27 cellular contexts compared by ENCODE assay signal in the genomic region with DNA sequence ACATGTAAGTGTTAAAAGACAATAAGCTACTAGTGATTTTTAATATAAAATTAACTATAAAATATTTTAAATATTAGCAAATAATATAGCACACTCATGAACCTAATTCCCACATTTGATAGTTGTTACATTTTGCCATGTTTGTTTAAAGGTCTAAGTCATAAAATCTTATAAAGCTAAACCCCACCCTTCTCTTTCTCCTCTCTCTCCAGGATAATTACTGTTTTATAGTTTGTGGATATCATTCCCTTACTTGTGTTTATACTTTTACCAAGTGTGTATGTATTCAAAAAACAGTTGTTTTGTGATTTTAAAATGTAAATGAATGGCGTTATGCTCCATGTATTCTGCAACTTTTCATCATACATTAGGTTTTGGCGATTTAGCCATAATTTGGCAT. TPM values are rescaled to one million over a fixed set of nuclear protein-coding genes. Genes with fewer than 3 reads are reported as not detected.
DNase-seq lines count a peak whose midpoint lies in the region; ATAC-seq, FAIRE-seq and TF ChIP-seq lines count a peak whose summit lies in the region.
"Had no signal": no experiment of that assay in that cellular context is flagged by ENCODE, and none has a peak within 500 bp of the region (broad histone marks: within the 10 kb centered on the region; RNA-seq: fewer than 3 reads in every experiment).

No MANE protein-coding gene starts in this region.

- H3K36me3 Mint-ChIP-seq in activated naive CD4-positive, alpha-beta T cell treated with anti-CD3 and anti-CD28 coated beads for 36 hours (ENCODE audit: low read depth) = peaks cover 10% of the 10 kb centered on the region

- H3K4me3 Mint-ChIP-seq in activated naive CD4-positive, alpha-beta T cell treated with anti-CD3 and anti-CD28 coated beads for 36 hours = no peak overlapping the region
- H3K4me3 Mint-ChIP-seq: CD14-positive monocyte; CD4-positive, CD25-positive, alpha-beta regulatory T cell; CD8-positive, alpha-beta memory T cell had no signal

- intact Hi-C loops in left colon (cut with DNase I, micrococcal nuclease) (no loop called here), pancreas (cut with DNase I) (no loop called here)
- intact Hi-C loops in activated naive CD4-positive, alpha-beta T cell treated with anti-CD3 and anti-CD28 coated beads for 36 hours (cut with micrococcal nuclease) = loop anchor here (5.0 kb wide), 1 partner anchor 138 kb away; no protein-coding TSS in a partner anchor

- H3K27me3 ChIP-seq in pancreas = no peaks in the 10 kb centered on the region
- H3K27me3 ChIP-seq: BE2C, BLaER1 had no signal

- H3K9me3 ChIP-seq in pancreas = no peaks in the 10 kb centered on the region
- H3K9me3 ChIP-seq: BE2C, BLaER1 had no signal

- FAIRE-seq in colon (lab: Jason Lieb, UNC) (peak; percentile 68), pancreas (lab: Jason Lieb, UNC) (peak; percentile 45)
- FAIRE-seq: A204.1, GM12878, GM12892 had no signal

- H3K4me1 ChIP-seq in pancreas = no peaks in the 10 kb centered on the region
- H3K4me1 ChIP-seq: BE2C had no signal

- CTCF ChIA-PET in activated naive CD4-positive, alpha-beta T cell treated with anti-CD3 and anti-CD28 coated beads for 36 hours (lab: Charles Lee) = no interaction called here

- H3K27ac Mint-ChIP-seq in activated naive CD4-positive, alpha-beta T cell treated with anti-CD3 and anti-CD28 coated beads for 36 hours = no peak overlapping the region
- H3K27ac Mint-ChIP-seq: CD4-positive, CD25-positive, alpha-beta regulatory T cell had no signal

- H3K36me3 ChIP-seq in pancreas = no peaks in the 10 kb centered on the region
- H3K36me3 ChIP-seq: BE2C had no signal

- peaks cover 28% of the 10 kb centered on the region for H3K4me1 Mint-ChIP-seq in activated naive CD4-positive, alpha-beta T cell treated with anti-CD3 and anti-CD28 coated beads for 36 hours (ENCODE audit: low read depth)

- no peaks in the 10 kb centered on the region for H3K27me3 Mint-ChIP-seq in activated naive CD4-positive, alpha-beta T cell treated with anti-CD3 and anti-CD28 coated beads for 36 hours (ENCODE audit: low read depth)
- H3K27me3 Mint-ChIP-seq: CD4-positive, alpha-beta memory T cell; CD4-positive, CD25-positive, alpha-beta regulatory T cell had no signal

- no peak for DNase-seq in left colon
- no peak for DNase-seq in pancreas
- DNase-seq in islet precursor cell = no peak
- DNase-seq in activated naive CD4-positive, alpha-beta T cell treated with anti-CD3 and anti-CD28 coated beads for 36 hours = no peak
- DNase-seq: 8988T; ACHN; BE2C; C1 segment of cervical spinal cord; CD4-positive, alpha-beta memory T cell; CD4-positive, CD25-positive, alpha-beta regulatory T cell; CD8-positive, alpha-beta memory T cell; COR-L47; DMS 273 treated with DMSO at 0.1 percent for 48 hours; DMS153; DMS53; DMS79; DND-41; EL; GDM1 had no signal

- no peak overlapping the region for H3K4me3 ChIP-seq in pancreas
- H3K4me3 ChIP-seq: BLaER1, GM12878 had no signal

- peaks cover 1% of the 10 kb centered on the region for H3K9me3 Mint-ChIP-seq in activated naive CD4-positive, alpha-beta T cell treated with anti-CD3 and anti-CD28 coated beads for 36 hours
- H3K9me3 Mint-ChIP-seq: CD14-positive monocyte; CD4-positive, alpha-beta memory T cell; CD4-positive, CD25-positive, alpha-beta regulatory T cell had no signal

- H3K27ac ChIP-seq in pancreas = no peak overlapping the region
- H3K27ac ChIP-seq: BLaER1 had no signal

- WGBS in pancreas, 2 donors = 90 to 94% methylated on average over 2 of the region's 2 CpGs

- ATAC-seq in left colon = peak; percentile 74
- no peak for ATAC-seq in pancreas
- no peak for ATAC-seq in HG03280 (IDR thresholded peaks at IDR 0.05; ENCODE audit: unreplicated experiment)
- no peak for ATAC-seq in HG02840 (IDR thresholded peaks at IDR 0.05; ENCODE audit: low FRiP score, unreplicated experiment)
- ATAC-seq: GM12878 had no signal

- no peak for TF ChIP-seq CTCF in pancreas (IDR thresholded peaks at IDR 0.05)

RNA-seq across cellular contexts. Expression of gene LYRM7, which starts 34.2 kb away (rescaled TPM):
- total RNA-seq in left colon (10 to 100 TPM; 10.8 to 12.3 TPM), pancreas (1 to 10 TPM; 2.3 to 4.8 (median 3.0) TPM)
- 1 to 10 TPM; 2.0 to 3.5 TPM for polyA plus RNA-seq in pancreas
- total RNA-seq in activated naive CD4-positive, alpha-beta T cell treated with anti-CD3 and anti-CD28 coated beads for 36 hours = 10 to 100 TPM; 14.6 to 15.0 TPM

RNA-seq across cellular contexts. Expression of gene HINT1, which starts 39.9 kb away (rescaled TPM):
- total RNA-seq in left colon = 100 to 1,000 TPM; 303 to 318 TPM
- 10 to 100 TPM; 47.9 to 90.4 (median 65.5) TPM for total RNA-seq in pancreas
- polyA plus RNA-seq in pancreas = 100 to 1,000 TPM in 1 of 2 donors, 10 to 100 TPM in 1; 86.0 to 168 TPM
- 100 to 1,000 TPM; 372 to 379 TPM for total RNA-seq in activated naive CD4-positive, alpha-beta T cell treated with anti-CD3 and anti-CD28 coated beads for 36 hours

RNA-seq across cellular contexts. Expression of gene CDC42SE2, which starts 58.9 kb away (rescaled TPM):
- total RNA-seq in left colon = 100 to 1,000 TPM; 106 to 114 TPM
- total RNA-seq in pancreas = 10 to 100 TPM; 16.5 to 30.5 (median 22.3) TPM
- 10 to 100 TPM; 10.7 to 20.5 TPM for polyA plus RNA-seq in pancreas
- total RNA-seq in activated naive CD4-positive, alpha-beta T cell treated with anti-CD3 and anti-CD28 coated beads for 36 hours = 100 to 1,000 TPM; 106 to 108 TPM
